Comparison of ENCODE assay signal across 8 cellular contexts in the genomic region with DNA sequence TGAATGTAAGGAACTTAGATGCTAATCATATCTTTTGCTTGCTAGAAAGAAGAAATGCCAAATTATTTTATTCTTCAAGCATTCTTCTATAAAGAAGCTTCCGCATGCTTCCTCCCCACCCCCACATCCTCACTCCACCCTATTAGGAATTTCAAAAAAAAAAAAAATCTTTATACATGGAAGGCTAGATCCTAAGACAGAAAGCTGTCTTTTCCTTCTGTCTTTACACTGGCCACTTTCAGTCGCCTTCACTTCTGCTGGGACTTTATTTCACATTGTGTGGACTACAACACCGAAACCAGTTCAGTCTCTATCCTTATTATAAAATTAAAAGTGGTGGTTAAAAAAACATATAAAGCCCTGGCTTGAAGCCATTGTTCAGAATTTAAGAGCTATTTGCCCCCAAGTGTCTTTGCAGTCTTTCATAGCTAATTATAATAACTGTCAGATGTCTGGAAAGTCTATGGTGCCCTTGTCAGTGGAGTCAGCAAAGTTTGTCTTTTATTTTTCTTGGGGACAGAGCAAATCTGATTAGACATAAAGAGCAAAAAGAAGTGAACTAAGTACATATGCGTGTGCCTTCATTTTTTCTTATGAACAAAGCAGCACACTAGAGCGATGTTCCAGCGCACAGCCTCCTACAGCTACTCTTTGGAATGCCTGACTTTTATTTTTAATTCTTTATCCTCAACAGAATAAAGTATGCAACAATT.
DNase-seq lines count a peak whose midpoint lies in the region; ATAC-seq, FAIRE-seq and TF ChIP-seq lines count a peak whose summit lies in the region.

No MANE protein-coding gene starts in this region.

- H3K4me3 ChIP-seq in AG09309 (ENCODE audit: control insufficient read depth, low read depth, low read length) (peak overlapping the region; percentile 64), SU-DHL-6 (ENCODE audit: insufficient read depth, low read length, poor library complexity, severe bottlenecking) (peak overlapping the region; percentile 77), fibroblast of mammary gland (ENCODE audit: control insufficient read depth, low read depth, low read length) (peak overlapping the region; percentile 83), parathyroid adenoma (ENCODE audit: low read depth, low read length) (peak overlapping the region; percentile 45)

- H3K36me3 ChIP-seq in SU-DHL-6 (ENCODE audit: low read length) (peaks cover 19% of the 10 kb centered on the region), parathyroid adenoma (ENCODE audit: control insufficient read depth, insufficient read depth, low read length) (no peaks in the 10 kb centered on the region)

- no peaks in the 10 kb centered on the region for H3K9me2 ChIP-seq in SU-DHL-6 (replicated peaks; ENCODE audit: insufficient read depth, low read length)

- TF ChIP-seq CTCF in AG09309 (IDR thresholded peaks at IDR 0.05; ENCODE audit: control insufficient read depth, insufficient read depth, low read depth, low read length, missing control alignments) = no peak
- TF ChIP-seq CTCF in SU-DHL-6 (IDR thresholded peaks at IDR 0.05; ENCODE audit: insufficient read depth, low read length, poor library complexity, severe bottlenecking) = no peak
- no peak for TF ChIP-seq CTCF in fibroblast of mammary gland (conservative IDR thresholded peaks at IDR 0.05; ENCODE audit: control insufficient read depth, insufficient read depth, low read depth, low read length)
- no peak for TF ChIP-seq CTCF in parathyroid adenoma (IDR thresholded peaks at IDR 0.05)

- no peaks in the 10 kb centered on the region for H3K4me1 ChIP-seq in parathyroid adenoma

- peak overlapping the region; percentile 90 for H3K27ac ChIP-seq in SU-DHL-6 (ENCODE audit: low read depth, low read length)
- H3K27ac ChIP-seq in parathyroid adenoma = no peak overlapping the region

- no peak for FAIRE-seq in urothelium cell line (lab: Jason Lieb, UNC)

- H3K4me2 ChIP-seq in SU-DHL-6 (ENCODE audit: low read depth, low read length, poor library complexity, severe bottlenecking) = peak overlapping the region; percentile 100
- H3K4me2 ChIP-seq in parathyroid adenoma (ENCODE audit: low read length) = peak overlapping the region; percentile 47

- peak; percentile 4 for ATAC-seq in GM21526 (IDR thresholded peaks at IDR 0.05; ENCODE audit: low FRiP score, unreplicated experiment)
- no peak for ATAC-seq in HG03354 (IDR thresholded peaks at IDR 0.05; ENCODE audit: poor library complexity, severe bottlenecking, unreplicated experiment)
- ATAC-seq in GM21619 (IDR thresholded peaks at IDR 0.05; ENCODE audit: unreplicated experiment) = no peak

- H3K9ac ChIP-seq in SU-DHL-6 (ENCODE audit: low read length) = peak overlapping the region; percentile 70
- H3K9ac ChIP-seq in parathyroid adenoma = no peak overlapping the region

- H3F3A ChIP-seq in SU-DHL-6 (ENCODE audit: insufficient read depth) = peaks cover 29% of the 10 kb centered on the region

- H3K27me3 ChIP-seq in SU-DHL-6 (ENCODE audit: low read length) = no peaks in the 10 kb centered on the region
- H3K27me3 ChIP-seq in parathyroid adenoma (ENCODE audit: control insufficient read depth, insufficient read depth, low read length) = no peaks in the 10 kb centered on the region

- H3K79me2 ChIP-seq in SU-DHL-6 (ENCODE audit: insufficient read depth, low read length) (peaks cover 67% of the 10 kb centered on the region), parathyroid adenoma (no peaks in the 10 kb centered on the region)

- no peaks in the 10 kb centered on the region for H3K9me3 ChIP-seq in SU-DHL-6 (ENCODE audit: insufficient read depth, low read length)
- H3K9me3 ChIP-seq in parathyroid adenoma (ENCODE audit: control insufficient read depth, low read length) = no peaks in the 10 kb centered on the region

- no peak for DNase-seq in AG09309 (ENCODE audit: low read depth)
- DNase-seq in fibroblast of mammary gland (ENCODE audit: low read depth) = peak; percentile 45
- DNase-seq in urothelium cell line (ENCODE audit: low spot score) = no peak

- no peak overlapping the region for H2AFZ ChIP-seq in SU-DHL-6 (ENCODE audit: low read depth, low read length, severe bottlenecking)
- no peak overlapping the region for H2AFZ ChIP-seq in parathyroid adenoma

- H4K20me1 ChIP-seq in SU-DHL-6 (ENCODE audit: low read depth, low read length) = no peaks in the 10 kb centered on the region
